Comparison of ENCODE assay signal across 1 cellular context in genomic region chr9:129109952-129110739, GRCh38.
TF ChIP-seq lines count a peak whose summit lies in the region.

No MANE protein-coding gene starts in this region.

TF ChIP-seq in K562, 482 proteins besides CTCF, POLR2A, EP300 and RAD21 (continued from another document and continues in another):
- peak in 1 of 2 experiments; percentile 22; a peak in 2 of 4 replicates for TF ChIP-seq MAZ (CRISPR knock-in tag; conservative IDR thresholded peaks at IDR 0.05 in 1 of 2, IDR thresholded peaks at IDR 0.05 in 1 of 2)
- no peak for TF ChIP-seq SETDB1 (IDR thresholded peaks at IDR 0.05; ENCODE audit: low read length)
- no peak for TF ChIP-seq RREB1 (CRISPR knock-in tag; IDR thresholded peaks at IDR 0.05)
- TF ChIP-seq SNRNP70 (optimal IDR thresholded peaks at IDR 0.05; ENCODE audit: low read depth, low read length), result no peak
- no peak for TF ChIP-seq ZNF318 (IDR thresholded peaks at IDR 0.05; ENCODE audit: borderline replicate concordance in 1 of 2, low read depth in 1 of 2)
- TF ChIP-seq PPARD (CRISPR knock-in tag; IDR thresholded peaks at IDR 0.05), result no peak
- TF ChIP-seq KHSRP (IDR thresholded peaks at IDR 0.05), result no peak
- TF ChIP-seq NFATC3 (IDR thresholded peaks at IDR 0.05), result no peak
- TF ChIP-seq BRD9 (IDR thresholded peaks at IDR 0.05; ENCODE audit: low read depth, partially characterized antibody), result no peak
- no peak for TF ChIP-seq ZNF174 (CRISPR knock-in tag; IDR thresholded peaks at IDR 0.05)
- no peak for TF ChIP-seq KDM1A (IDR thresholded peaks at IDR 0.05)
- TF ChIP-seq GATAD2A (IDR thresholded peaks at IDR 0.05), result peak; percentile 78
- TF ChIP-seq ZNF282 (CRISPR knock-in tag; IDR thresholded peaks at IDR 0.05), result 0 out of 2 replicates have a peak, but pooled peaks have one; percentile 65
- TF ChIP-seq RBBP5 (IDR thresholded peaks at IDR 0.05; ENCODE audit: borderline replicate concordance, insufficient read depth, low read length, poor library complexity, severe bottlenecking), result peak; percentile 51
- no peak for TF ChIP-seq HNRNPK (IDR thresholded peaks at IDR 0.05; ENCODE audit: low read depth, low read length, poor library complexity, severe bottlenecking)
- no peak for TF ChIP-seq NFE2L1 (tag; IDR thresholded peaks at IDR 0.05; ENCODE audit: borderline replicate concordance, low read depth)
- TF ChIP-seq HDAC6 (IDR thresholded peaks at IDR 0.05; ENCODE audit: low read depth, low read length), result no peak
- no peak for TF ChIP-seq HOXB6 (CRISPR knock-in tag; IDR thresholded peaks at IDR 0.05; ENCODE audit: borderline replicate concordance)
- TF ChIP-seq ZBTB49 (CRISPR knock-in tag; IDR thresholded peaks at IDR 0.05; ENCODE audit: borderline replicate concordance), result no peak
- no peak for TF ChIP-seq CBFA2T2 (conservative IDR thresholded peaks at IDR 0.05)
- TF ChIP-seq TARDBP (IDR thresholded peaks at IDR 0.05), result 0 out of 2 replicates have a peak, but pooled peaks have one; percentile 47
- peak; percentile 32 to 43; a peak in 1 of 4 replicates for TF ChIP-seq NRF1 (conservative IDR thresholded peaks at IDR 0.05 in 1 of 2, IDR thresholded peaks at IDR 0.05 in 1 of 2)
- no peak for TF ChIP-seq MECOM (CRISPR knock-in tag; IDR thresholded peaks at IDR 0.05)
- no peak for TF ChIP-seq CCNT2 (IDR thresholded peaks at IDR 0.05; ENCODE audit: borderline replicate concordance, extremely low read depth, insufficient read length, low read depth, low read length)
- TF ChIP-seq KLF13 (tag; IDR thresholded peaks at IDR 0.05; ENCODE audit: borderline replicate concordance, low read depth), result no peak
- TF ChIP-seq ZBTB7A (IDR thresholded peaks at IDR 0.05; ENCODE audit: borderline replicate concordance, control insufficient read depth, low read depth, low read length), result peak; percentile 61; the same call in 1 of the 2 replicates
- no peak for TF ChIP-seq NR0B1 (IDR thresholded peaks at IDR 0.05; ENCODE audit: partially characterized antibody)
- no peak for TF ChIP-seq POLR2AphosphoS2 (IDR thresholded peaks at IDR 0.05; ENCODE audit: low read length)
- TF ChIP-seq PRDM10 (IDR thresholded peaks at IDR 0.05; ENCODE audit: partially characterized antibody), result no peak
- TF ChIP-seq ELF4 (CRISPR knock-in tag; IDR thresholded peaks at IDR 0.05), result no peak
- TF ChIP-seq TEAD1 (CRISPR knock-in tag; IDR thresholded peaks at IDR 0.05), result no peak
